In genomic region chr15:45921978-45922377, GRCh38 we compare ENCODE assay signal across 31 cellular contexts.
"Had no signal": no experiment of that assay in that cellular context is flagged by ENCODE, and none has a peak within 500 bp of the region (broad histone marks: within the 10 kb centered on the region; RNA-seq: fewer than 3 reads in every experiment).

No MANE protein-coding gene starts in this region.

- H3K9me3 Mint-ChIP-seq: activated B cell treated with CpG ODN at 0.5 μM for 24 hours; activated CD4-positive, alpha-beta memory T cell treated with anti-CD3 and anti-CD28 coated beads for 36 hours; activated CD4-positive, alpha-beta T cell treated with anti-CD3 and anti-CD28 coated beads, Interleukin-2, amount 10 ng/mL, durations not matched to agents 7 days and 5 days; activated naive CD8-positive, alpha-beta T cell treated with anti-CD3 and anti-CD28 coated beads, Interleukin-2, amount 50 U/mL, for 24 hours; activated T-cell treated with anti-CD3 and anti-CD28 coated beads, Interleukin-2, amount 50 U/mL, for 4 hours had no signal

- H3K27me3 ChIP-seq: brain microvascular endothelial cell, cardiac muscle cell, MG63, Peyer's patch, SJSA1 had no signal

- H3K36me3 ChIP-seq: brain microvascular endothelial cell, cardiac muscle cell, MG63, Peyer's patch had no signal

- H3K4me3 Mint-ChIP-seq: activated B cell treated with CpG ODN at 0.5 μM for 24 hours; activated CD4-positive, alpha-beta memory T cell treated with anti-CD3 and anti-CD28 coated beads for 36 hours; activated CD4-positive, alpha-beta T cell treated with anti-CD3 and anti-CD28 coated beads, Interleukin-2, amount 10 ng/mL, durations not matched to agents 7 days and 5 days; activated naive CD8-positive, alpha-beta T cell treated with anti-CD3 and anti-CD28 coated beads, Interleukin-2, amount 50 U/mL, for 24 hours; activated T-cell treated with anti-CD3 and anti-CD28 coated beads, Interleukin-2, amount 50 U/mL, for 4 hours; T-helper 1 cell treated with Interleukin-12 subunit alpha and Interleukin-12 subunit beta and Interleukin-4 antibody, amounts not matched to agents 30 μg/mL and 1 μg/mL, for 36 hours had no signal

- H3K27ac ChIP-seq: brain microvascular endothelial cell, cardiac muscle cell, Peyer's patch had no signal

- H3K4me1 Mint-ChIP-seq: activated B cell treated with CpG ODN at 0.5 μM for 24 hours; activated CD4-positive, alpha-beta T cell treated with anti-CD3 and anti-CD28 coated beads, Interleukin-2, amount 10 ng/mL, durations not matched to agents 7 days and 5 days; activated naive CD8-positive, alpha-beta T cell treated with anti-CD3 and anti-CD28 coated beads, Interleukin-2, amount 50 U/mL, for 24 hours had no signal

- H3K4me3 ChIP-seq: cardiac muscle cell, MG63, Peyer's patch, SJSA1 had no signal

- H3K9me3 ChIP-seq: MG63, Peyer's patch, SJSA1 had no signal

- ATAC-seq: activated naive CD4-positive, alpha-beta T cell treated with anti-CD3 and anti-CD28 coated beads, Interleukin-2, amount 50 U/mL, for 72 hours; activated naive CD8-positive, alpha-beta T cell treated with anti-CD3 and anti-CD28 coated beads, Interleukin-2, amount 50 U/mL, for 24 hours; activated T-cell treated with anti-CD3 and anti-CD28 coated beads, Interleukin-2, amount 50 U/mL, for 4 hours had no signal

- H3K27ac Mint-ChIP-seq: activated B cell treated with CpG ODN at 0.5 μM for 24 hours; activated CD4-positive, alpha-beta memory T cell treated with anti-CD3 and anti-CD28 coated beads for 36 hours; activated CD4-positive, alpha-beta T cell treated with anti-CD3 and anti-CD28 coated beads, Interleukin-2, amount 10 ng/mL, durations not matched to agents 7 days and 5 days; activated naive CD4-positive, alpha-beta T cell treated with anti-CD3 and anti-CD28 coated beads, Interleukin-2, amount 50 U/mL, for 72 hours; activated naive CD8-positive, alpha-beta T cell treated with anti-CD3 and anti-CD28 coated beads, Interleukin-2, amount 50 U/mL, for 24 hours; T-helper 1 cell treated with Interleukin-12 subunit alpha and Interleukin-12 subunit beta and Interleukin-4 antibody, amounts not matched to agents 30 μg/mL and 1 μg/mL, for 36 hours had no signal

- H3K4me1 ChIP-seq: Peyer's patch had no signal

- H3K27me3 Mint-ChIP-seq: activated B cell treated with CpG ODN at 0.5 μM for 24 hours; activated CD4-positive, alpha-beta memory T cell treated with anti-CD3 and anti-CD28 coated beads for 36 hours; activated CD4-positive, alpha-beta T cell treated with anti-CD3 and anti-CD28 coated beads, Interleukin-2, amount 10 ng/mL, durations not matched to agents 7 days and 5 days had no signal

- DNase-seq: activated B cell treated with CpG ODN at 0.5 μM for 24 hours; activated CD4-positive, alpha-beta memory T cell treated with anti-CD3 and anti-CD28 coated beads for 36 hours; activated CD4-positive, alpha-beta T cell treated with anti-CD3 and anti-CD28 coated beads for 1 hour; activated CD4-positive, alpha-beta T cell treated with anti-CD3 and anti-CD28 coated beads, Interleukin-2, amount 10 ng/mL, durations not matched to agents 7 days and 5 days; activated CD8-positive, alpha-beta memory T cell treated with anti-CD3 and anti-CD28 coated beads for 24 hours; activated effector memory CD4-positive, alpha-beta T cell treated with anti-CD3 and anti-CD28 coated beads, Interleukin-2, amount 50 U/mL, for 16 hours; activated naive CD4-positive, alpha-beta T cell treated with Interleukin-2 at 50 U/mL for 16 hours; activated naive CD8-positive, alpha-beta T cell treated with anti-CD3 and anti-CD28 coated beads, Interleukin-2, amount 50 U/mL, for 24 hours; activated T-cell treated with anti-CD3 and anti-CD28 coated beads, Interleukin-2, amount 50 U/mL, for 4 hours; amygdala; brain microvascular endothelial cell; KBM-7; MG63; NCI-H1092 treated with DMSO at 0.1 percent for 48 hours; NCI-H1417 treated with DMSO at 0.1 percent for 48 hours; NCI-H1694; NCI-H2029; NCI-H2107; NCI-H2171 treated with DMSO at 0.1 percent for 48 hours; NCI-H345; NCI-H510A; NCI-H526 treated with DMSO at 0.1 percent for 48 hours; NCI-H82; OCI-M1; Peyer's patch; SHP77 had no signal

- H3K36me3 Mint-ChIP-seq: activated CD4-positive, alpha-beta memory T cell treated with anti-CD3 and anti-CD28 coated beads for 36 hours; activated naive CD4-positive, alpha-beta T cell treated with anti-CD3 and anti-CD28 coated beads, Interleukin-2, amount 50 U/mL, for 72 hours had no signal

- FAIRE-seq: astrocyte had no signal
